Comparison of ENCODE assay signal across 16 cellular contexts in the genomic region with DNA sequence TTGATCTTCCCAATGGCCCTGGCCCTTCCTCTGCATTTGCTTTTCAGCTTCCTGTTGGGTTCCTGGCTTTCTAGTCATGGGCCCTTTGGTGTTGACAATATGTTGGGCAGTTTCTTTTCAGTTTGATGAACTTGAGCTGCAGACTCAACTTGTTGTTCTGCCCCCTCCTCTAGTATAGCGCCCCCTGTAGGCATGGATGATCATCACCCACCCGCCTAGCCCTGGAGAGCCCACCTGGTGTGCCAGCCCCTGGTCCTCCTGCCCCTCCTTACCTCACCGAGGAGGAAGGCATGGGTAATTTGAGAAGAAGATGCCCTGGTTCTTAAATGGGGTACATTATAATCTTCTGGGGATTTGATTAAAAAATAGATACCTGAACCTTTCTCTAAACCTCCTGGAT.
A peak's percentile ranks its signal among the peaks of the same experiment; 100 is the strongest.
DNase-seq lines count a peak whose midpoint lies in the region; ATAC-seq and TF ChIP-seq lines count a peak whose summit lies in the region.
"Had no signal": no experiment of that assay in that cellular context is flagged by ENCODE, and none has a peak within 500 bp of the region (broad histone marks: within the 10 kb centered on the region; RNA-seq: fewer than 3 reads in every experiment).

No MANE protein-coding gene starts in this region.

- H2AFZ ChIP-seq in KMS-11 (ENCODE audit: low read depth) = no peak overlapping the region

- H3K4me3 ChIP-seq in GM12864 (ENCODE audit: low read depth, low read length) = no peak overlapping the region
- H3K4me3 ChIP-seq in KMS-11 (IDR thresholded peaks at IDR 0.05; ENCODE audit: insufficient read depth, low read depth, low read length) = no peak overlapping the region
- H3K4me3 ChIP-seq in Panc1 (ENCODE audit: low read depth in 2 of 2, low read length in 2 of 2) = no peak overlapping the region
- H3K4me3 ChIP-seq: BLaER1, Peyer's patch had no signal

- POLR2A ChIA-PET in Panc1 (lab: Charles Lee) = no interaction called here

- TF ChIP-seq CTCF in GM12864 (IDR thresholded peaks at IDR 0.05; ENCODE audit: low read depth, low read length, missing control alignments) (peak; percentile 25), KMS-11 (conservative IDR thresholded peaks at IDR 0.05; ENCODE audit: low read depth, low read length) (peak; percentile 47), Panc1 (IDR thresholded peaks at IDR 0.05) (peak; percentile 31), neural crest cell (conservative IDR thresholded peaks at IDR 0.05) (peak; percentile 18)

- H3K36me3 Mint-ChIP-seq in neural crest cell (ENCODE audit: low read depth) = no peaks in the 10 kb centered on the region

- no peaks in the 10 kb centered on the region for H3K4me1 ChIP-seq in KMS-11 (ENCODE audit: low read depth, poor library complexity, severe bottlenecking)
- no peaks in the 10 kb centered on the region for H3K4me1 ChIP-seq in Panc1 (ENCODE audit: control insufficient read depth, insufficient read depth, low read length)
- H3K4me1 ChIP-seq: BLaER1, Peyer's patch had no signal

- H3K9me3 ChIP-seq in Panc1 (ENCODE audit: control insufficient read depth, insufficient read depth, low read depth, low read length) = no peaks in the 10 kb centered on the region
- H3K9me3 ChIP-seq: Peyer's patch had no signal

- no peak overlapping the region for H3K27ac Mint-ChIP-seq in neural crest cell (ENCODE audit: unreplicated experiment)

- no peaks in the 10 kb centered on the region for H4K20me1 ChIP-seq in KMS-11 (ENCODE audit: insufficient read depth)
- H4K20me1 ChIP-seq: BLaER1 had no signal

- H3K4me2 ChIP-seq in KMS-11 = no peak overlapping the region
- H3K4me2 ChIP-seq: BLaER1 had no signal

- no peak overlapping the region for H3K27ac ChIP-seq in KMS-11
- H3K27ac ChIP-seq in Panc1 (ENCODE audit: low read length) = no peak overlapping the region
- H3K27ac ChIP-seq: BLaER1, Peyer's patch had no signal

- no peak overlapping the region for H3K9ac ChIP-seq in KMS-11
- H3K9ac ChIP-seq: BLaER1 had no signal

- no peak for ATAC-seq in Panc1
- no peak for ATAC-seq in HG03469 (IDR thresholded peaks at IDR 0.05; ENCODE audit: unreplicated experiment)

- no peaks in the 10 kb centered on the region for H3K4me1 Mint-ChIP-seq in neural crest cell

- intact Hi-C loops in Panc1 (cut with micrococcal nuclease; ENCODE audit: unreplicated experiment) = no loop called here

- CTCF ChIA-PET in Panc1 (lab: Charles Lee) = no interaction called here

- H3K27me3 ChIP-seq in KMS-11 (ENCODE audit: insufficient read depth, low read depth) (no peaks in the 10 kb centered on the region), Panc1 (ENCODE audit: control insufficient read depth, insufficient read depth, low read length) (peaks cover under 1% of the 10 kb centered on the region)
- H3K27me3 ChIP-seq: BLaER1, Peyer's patch had no signal

- no TSS peak for BruUV-seq in Panc1 (replicated peaks; lab: Mats Ljungman, UMichigan)

- DNase-seq in GM12864 (ENCODE audit: low read depth) (no peak), Panc1 (ENCODE audit: low read depth, low spot score) (no peak), neural crest cell (ENCODE audit: low read depth, low spot score) (no peak), NCI-H187 (lab: John Stamatoyannopoulos, UW) (no peak), NCI-H1048 (lab: John Stamatoyannopoulos, UW) (no peak)
- DNase-seq: Kasumi-1; NCI-H1436 treated with DMSO at 0.1 percent for 48 hours; NCI-H2081 treated with DMSO at 0.1 percent for 48 hours; NCI-H524 treated with DMSO at 0.1 percent for 48 hours; NK-92 treated with Interleukin-12 subunit alpha and Interleukin-12 subunit beta, amount 100 ng/mL, for 24 hours; Peyer's patch; SIG-M5; T-helper 9 cell had no signal

- H3K9me3 Mint-ChIP-seq in neural crest cell = no peaks in the 10 kb centered on the region

- H3K36me3 ChIP-seq in KMS-11 (ENCODE audit: insufficient read depth) (no peaks in the 10 kb centered on the region), Panc1 (ENCODE audit: control insufficient read depth, insufficient read depth, low read length) (no peaks in the 10 kb centered on the region)
- H3K36me3 ChIP-seq: BLaER1, Peyer's patch had no signal

- peaks cover 13% of the 10 kb centered on the region for H3K27me3 Mint-ChIP-seq in neural crest cell (ENCODE audit: low read depth)

- in situ Hi-C loops in Panc1 (cut with HindIII; ENCODE audit: low pct_unique_long_range_greater_than_20kb, low sequenced_read_pairs) = no loop called here

- H3K4me3 Mint-ChIP-seq in neural crest cell = no peak overlapping the region

- H3K79me2 ChIP-seq in KMS-11 (ENCODE audit: insufficient read depth, low read depth) = no peaks in the 10 kb centered on the region
